Comparison of ENCODE assay signal across 2 cellular contexts in genomic region chr6:146470091-146470770, GRCh38.
A peak's percentile ranks its signal among the peaks of the same experiment; 100 is the strongest.
TF ChIP-seq lines count a peak whose summit lies in the region.

No MANE protein-coding gene starts in this region.

TF ChIP-seq in HepG2, 621 proteins besides CTCF, POLR2A, EP300 and RAD21:
- TF ChIP-seq KMT2A (CRISPR knock-in tag; IDR thresholded peaks at IDR 0.05) (no peak), ATF7 (IDR thresholded peaks at IDR 0.05) (peak; percentile 52; the same call in 1 of the 2 replicates), ATF7 (CRISPR knock-in tag; IDR thresholded peaks at IDR 0.05) (no peak), CEBPB (IDR thresholded peaks at IDR 0.05; ENCODE audit: borderline replicate concordance, low read depth, low read length) (peak; percentile 83)
TF ChIP-seq in HepG2: peak in this region for 2.

TF ChIP-seq in K562, 482 proteins besides CTCF, POLR2A, EP300 and RAD21:
- TF ChIP-seq ZNF253 (CRISPR knock-in tag; conservative IDR thresholded peaks at IDR 0.05) (no peak), CEBPG (CRISPR knock-in tag; IDR thresholded peaks at IDR 0.05) (no peak), CEBPG (tag; conservative IDR thresholded peaks at IDR 0.05 in 1 of 2, IDR thresholded peaks at IDR 0.05 in 1 of 2) (peak; percentile 63 to 85), ZNF518B (CRISPR knock-in tag; IDR thresholded peaks at IDR 0.05) (no peak), PHF8 (IDR thresholded peaks at IDR 0.05; ENCODE audit: borderline replicate concordance, low read length) (no peak), BRF1 (IDR thresholded peaks at IDR 0.05; ENCODE audit: borderline replicate concordance, extremely low read depth, insufficient read length) (no peak), CEBPB (tag; IDR thresholded peaks at IDR 0.05) (peak; percentile 81), ILK (tag; IDR thresholded peaks at IDR 0.05; ENCODE audit: borderline replicate concordance, low read depth) (no peak), NUFIP1 (IDR thresholded peaks at IDR 0.05; ENCODE audit: partially characterized antibody) (no peak), MECOM (CRISPR knock-in tag; IDR thresholded peaks at IDR 0.05) (no peak)
- TF ChIP-seq, protein P1, sequence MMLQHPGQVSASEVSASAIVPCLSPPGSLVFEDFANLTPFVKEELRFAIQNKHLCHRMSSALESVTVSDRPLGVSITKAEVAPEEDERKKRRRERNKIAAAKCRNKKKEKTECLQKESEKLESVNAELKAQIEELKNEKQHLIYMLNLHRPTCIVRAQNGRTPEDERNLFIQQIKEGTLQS (IDR thresholded peaks at IDR 0.05) = peak; percentile 44
- TF ChIP-seq, protein P1 (CRISPR knock-in tag; conservative IDR thresholded peaks at IDR 0.05) = no peak
- TF ChIP-seq, protein P2, sequence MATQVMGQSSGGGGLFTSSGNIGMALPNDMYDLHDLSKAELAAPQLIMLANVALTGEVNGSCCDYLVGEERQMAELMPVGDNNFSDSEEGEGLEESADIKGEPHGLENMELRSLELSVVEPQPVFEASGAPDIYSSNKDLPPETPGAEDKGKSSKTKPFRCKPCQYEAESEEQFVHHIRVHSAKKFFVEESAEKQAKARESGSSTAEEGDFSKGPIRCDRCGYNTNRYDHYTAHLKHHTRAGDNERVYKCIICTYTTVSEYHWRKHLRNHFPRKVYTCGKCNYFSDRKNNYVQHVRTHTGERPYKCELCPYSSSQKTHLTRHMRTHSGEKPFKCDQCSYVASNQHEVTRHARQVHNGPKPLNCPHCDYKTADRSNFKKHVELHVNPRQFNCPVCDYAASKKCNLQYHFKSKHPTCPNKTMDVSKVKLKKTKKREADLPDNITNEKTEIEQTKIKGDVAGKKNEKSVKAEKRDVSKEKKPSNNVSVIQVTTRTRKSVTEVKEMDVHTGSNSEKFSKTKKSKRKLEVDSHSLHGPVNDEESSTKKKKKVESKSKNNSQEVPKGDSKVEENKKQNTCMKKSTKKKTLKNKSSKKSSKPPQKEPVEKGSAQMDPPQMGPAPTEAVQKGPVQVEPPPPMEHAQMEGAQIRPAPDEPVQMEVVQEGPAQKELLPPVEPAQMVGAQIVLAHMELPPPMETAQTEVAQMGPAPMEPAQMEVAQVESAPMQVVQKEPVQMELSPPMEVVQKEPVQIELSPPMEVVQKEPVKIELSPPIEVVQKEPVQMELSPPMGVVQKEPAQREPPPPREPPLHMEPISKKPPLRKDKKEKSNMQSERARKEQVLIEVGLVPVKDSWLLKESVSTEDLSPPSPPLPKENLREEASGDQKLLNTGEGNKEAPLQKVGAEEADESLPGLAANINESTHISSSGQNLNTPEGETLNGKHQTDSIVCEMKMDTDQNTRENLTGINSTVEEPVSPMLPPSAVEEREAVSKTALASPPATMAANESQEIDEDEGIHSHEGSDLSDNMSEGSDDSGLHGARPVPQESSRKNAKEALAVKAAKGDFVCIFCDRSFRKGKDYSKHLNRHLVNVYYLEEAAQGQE (CRISPR knock-in tag; IDR thresholded peaks at IDR 0.05; ENCODE audit: low read depth) = no peak
- TF ChIP-seq, protein P3, sequence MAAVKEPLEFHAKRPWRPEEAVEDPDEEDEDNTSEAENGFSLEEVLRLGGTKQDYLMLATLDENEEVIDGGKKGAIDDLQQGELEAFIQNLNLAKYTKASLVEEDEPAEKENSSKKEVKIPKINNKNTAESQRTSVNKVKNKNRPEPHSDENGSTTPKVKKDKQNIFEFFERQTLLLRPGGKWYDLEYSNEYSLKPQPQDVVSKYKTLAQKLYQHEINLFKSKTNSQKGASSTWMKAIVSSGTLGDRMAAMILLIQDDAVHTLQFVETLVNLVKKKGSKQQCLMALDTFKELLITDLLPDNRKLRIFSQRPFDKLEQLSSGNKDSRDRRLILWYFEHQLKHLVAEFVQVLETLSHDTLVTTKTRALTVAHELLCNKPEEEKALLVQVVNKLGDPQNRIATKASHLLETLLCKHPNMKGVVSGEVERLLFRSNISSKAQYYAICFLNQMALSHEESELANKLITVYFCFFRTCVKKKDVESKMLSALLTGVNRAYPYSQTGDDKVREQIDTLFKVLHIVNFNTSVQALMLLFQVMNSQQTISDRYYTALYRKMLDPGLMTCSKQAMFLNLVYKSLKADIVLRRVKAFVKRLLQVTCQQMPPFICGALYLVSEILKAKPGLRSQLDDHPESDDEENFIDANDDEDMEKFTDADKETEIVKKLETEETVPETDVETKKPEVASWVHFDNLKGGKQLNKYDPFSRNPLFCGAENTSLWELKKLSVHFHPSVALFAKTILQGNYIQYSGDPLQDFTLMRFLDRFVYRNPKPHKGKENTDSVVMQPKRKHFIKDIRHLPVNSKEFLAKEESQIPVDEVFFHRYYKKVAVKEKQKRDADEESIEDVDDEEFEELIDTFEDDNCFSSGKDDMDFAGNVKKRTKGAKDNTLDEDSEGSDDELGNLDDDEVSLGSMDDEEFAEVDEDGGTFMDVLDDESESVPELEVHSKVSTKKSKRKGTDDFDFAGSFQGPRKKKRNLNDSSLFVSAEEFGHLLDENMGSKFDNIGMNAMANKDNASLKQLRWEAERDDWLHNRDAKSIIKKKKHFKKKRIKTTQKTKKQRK (IDR thresholded peaks at IDR 0.05; ENCODE audit: borderline replicate concordance, low read depth, low read length) = no peak
